In genomic region chr9:136570916-136571315, GRCh38 we compare ENCODE assay signal across 17 cellular contexts. TPM values are rescaled to one million over a fixed set of nuclear protein-coding genes. Genes with fewer than 3 reads are reported as not detected.
DNase-seq lines count a peak whose midpoint lies in the region; TF ChIP-seq lines count a peak whose summit lies in the region.
"Had no signal": no experiment of that assay in that cellular context is flagged by ENCODE, and none has a peak within 500 bp of the region (broad histone marks: within the 10 kb centered on the region; RNA-seq: fewer than 3 reads in every experiment).

No MANE protein-coding gene starts in this region.

- no peak overlapping the region for H3K4me3 ChIP-seq in NT2/D1 (ENCODE audit: insufficient read length, low read depth)
- peak overlapping the region; percentile 73 for H3K4me3 ChIP-seq in endodermal cell (ENCODE audit: low read length)
- no peak overlapping the region for H3K4me3 ChIP-seq in tibial artery
- no peak overlapping the region for H3K4me3 ChIP-seq in MG63
- H3K4me3 ChIP-seq: esophagus muscularis mucosa, mucosa of descending colon, pancreas, Peyer's patch had no signal

- H3K36me3 Mint-ChIP-seq in endodermal cell (ENCODE audit: low read depth): no peaks in the 10 kb centered on the region
- no peaks in the 10 kb centered on the region for H3K36me3 Mint-ChIP-seq in mesothelial cell of epicardium
- H3K36me3 Mint-ChIP-seq: activated naive CD4-positive, alpha-beta T cell treated with anti-CD3 and anti-CD28 coated beads, Interleukin-2, amount 50 U/mL, for 24 hours had no signal

- DNase-seq in NT2/D1 (ENCODE audit: low read depth, low spot score) (no peak), endodermal cell (no peak), mesothelial cell of epicardium (ENCODE audit: low spot score in 2 of 2, unreplicated experiment in 2 of 2) (no peak), tibial artery (no peak), KG1 (lab: John Stamatoyannopoulos, UW) (no peak), MG63 (no peak)
- DNase-seq in activated CD4-positive, alpha-beta T cell treated with anti-CD3 and anti-CD28 coated beads for 4 hours: no peak
- DNase-seq: activated CD4-positive, alpha-beta T cell treated with anti-CD3 and anti-CD28 coated beads, Interleukin-2, amount 50 U/mL, for 48 hours; Karpas-422; mucosa of descending colon; NCI-H1105; Peyer's patch had no signal

- H3K9me3 Mint-ChIP-seq in endodermal cell (no peaks in the 10 kb centered on the region), mesothelial cell of epicardium (no peaks in the 10 kb centered on the region)
- H3K9me3 Mint-ChIP-seq: activated naive CD4-positive, alpha-beta T cell treated with anti-CD3 and anti-CD28 coated beads, Interleukin-2, amount 50 U/mL, for 24 hours had no signal

- no peaks in the 10 kb centered on the region for H3K9me3 ChIP-seq in NT2/D1 (ENCODE audit: insufficient read depth, low read length)
- H3K9me3 ChIP-seq in endodermal cell (ENCODE audit: control insufficient read depth, low read length): no peaks in the 10 kb centered on the region
- H3K9me3 ChIP-seq in tibial artery: no peaks in the 10 kb centered on the region
- no peaks in the 10 kb centered on the region for H3K9me3 ChIP-seq in MG63
- H3K9me3 ChIP-seq: esophagus muscularis mucosa, mucosa of descending colon, pancreas, Peyer's patch had no signal

- peaks cover 1% of the 10 kb centered on the region for H3K27me3 Mint-ChIP-seq in endodermal cell (ENCODE audit: insufficient read depth)
- no peaks in the 10 kb centered on the region for H3K27me3 Mint-ChIP-seq in mesothelial cell of epicardium (ENCODE audit: low read depth)
- H3K27me3 Mint-ChIP-seq: activated naive CD4-positive, alpha-beta T cell treated with anti-CD3 and anti-CD28 coated beads, Interleukin-2, amount 50 U/mL, for 24 hours; B cell had no signal

- H3K4me1 ChIP-seq in NT2/D1 (ENCODE audit: insufficient read depth, insufficient read length) (peaks cover 63% of the 10 kb centered on the region), endodermal cell (ENCODE audit: control insufficient read depth, insufficient read depth, low read length) (peaks cover 34% of the 10 kb centered on the region), tibial artery (peaks cover 1 to 71% (median 59%) of the 10 kb centered on the region in 4 donors)
- H3K4me1 ChIP-seq: pancreas had no signal

- TF ChIP-seq CTCF in endodermal cell (conservative IDR thresholded peaks at IDR 0.05) (no peak), mesothelial cell of epicardium (IDR thresholded peaks at IDR 0.05; ENCODE audit: unreplicated experiment) (no peak), tibial artery (IDR thresholded peaks at IDR 0.05) (no peak)

- peaks cover 36% of the 10 kb centered on the region for H3K4me1 Mint-ChIP-seq in endodermal cell
- H3K4me1 Mint-ChIP-seq in mesothelial cell of epicardium: peaks cover 65% of the 10 kb centered on the region
- H3K4me1 Mint-ChIP-seq: activated naive CD4-positive, alpha-beta T cell treated with anti-CD3 and anti-CD28 coated beads, Interleukin-2, amount 50 U/mL, for 24 hours; B cell had no signal

- intact Hi-C loops in tibial artery (cut with DNase I; ENCODE audit: low total_unique reads): loop anchor here (10.0 kb wide), 1 partner anchor 54 kb away; no protein-coding TSS in a partner anchor

- 79 to 80% methylated on average over 1 to 19 of the region's 19 CpGs for WGBS in endodermal cell (ENCODE audit: insufficient coverage in 1 of 2, insufficient read length in 1 of 2), 2 experiments

- H3K9ac ChIP-seq in NT2/D1 (ENCODE audit: insufficient read length, low read depth) (peak overlapping the region; percentile 68), endodermal cell (ENCODE audit: extremely low read depth, low read length, poor library complexity, severe bottlenecking) (peak overlapping the region; percentile 47)

- peak overlapping the region; percentile 93 for H3K27ac ChIP-seq in endodermal cell (ENCODE audit: low read depth, low read length)
- peak overlapping the region; percentile 58 to 72 for H3K27ac ChIP-seq in tibial artery
- H3K27ac ChIP-seq: HL-60, pancreas, Peyer's patch had no signal

- H3K27me3 ChIP-seq in NT2/D1 (ENCODE audit: insufficient read depth, insufficient read length) (no peaks in the 10 kb centered on the region), endodermal cell (ENCODE audit: control insufficient read depth, insufficient read depth, low read length, poor library complexity, severe bottlenecking) (no peaks in the 10 kb centered on the region), tibial artery (no peaks in the 10 kb centered on the region), MG63 (no peaks in the 10 kb centered on the region)
- H3K27me3 ChIP-seq: esophagus muscularis mucosa, pancreas, Peyer's patch had no signal

- H3K36me3 ChIP-seq in NT2/D1 (ENCODE audit: insufficient read depth, insufficient read length, low read length) (peaks cover 16% of the 10 kb centered on the region), endodermal cell (ENCODE audit: control insufficient read depth, insufficient read depth, low read length) (no peaks in the 10 kb centered on the region), tibial artery (no peaks in the 10 kb centered on the region), MG63 (no peaks in the 10 kb centered on the region)
- H3K36me3 ChIP-seq: esophagus muscularis mucosa, pancreas, Peyer's patch had no signal

- H3K27ac Mint-ChIP-seq in endodermal cell (peak overlapping the region; percentile 94), mesothelial cell of epicardium (peak overlapping the region; percentile 93)
- H3K27ac Mint-ChIP-seq: activated naive CD4-positive, alpha-beta T cell treated with anti-CD3 and anti-CD28 coated beads, Interleukin-2, amount 50 U/mL, for 24 hours; B cell had no signal

- H3K4me3 Mint-ChIP-seq in endodermal cell (no peak overlapping the region), mesothelial cell of epicardium (peak overlapping the region; percentile 30)
- H3K4me3 Mint-ChIP-seq: activated naive CD4-positive, alpha-beta T cell treated with anti-CD3 and anti-CD28 coated beads, Interleukin-2, amount 50 U/mL, for 24 hours; B cell had no signal

RNA-seq across cellular contexts. Expression of gene NOTCH1, which starts 25.1 kb away (rescaled TPM):
- total RNA-seq in endodermal cell (10 to 100 TPM; 23.4 to 24.2 TPM), mesothelial cell of epicardium (104 to 107 TPM (median 104 TPM) in 3 replicates)
- polyA plus RNA-seq in endodermal cell (2013, experiment 1 of 2): 72.4 TPM
- 68.2 TPM for polyA plus RNA-seq in endodermal cell (2013, experiment 2 of 2)
- 4.4 and 4.7 TPM in 2 replicates for total RNA-seq in MG63 (2014; rRNA removed; shearing (Covaris generic); ENCODE audit: low replicate concordance)
